Comparison of ENCODE assay signal across 28 cellular contexts in genomic region chr10:80708808-80709207, GRCh38.
A peak's percentile ranks its signal among the peaks of the same experiment; 100 is the strongest.
DNase-seq lines count a peak whose midpoint lies in the region; ATAC-seq, FAIRE-seq and TF ChIP-seq lines count a peak whose summit lies in the region.
"Had no signal": no experiment of that assay in that cellular context is flagged by ENCODE, and none has a peak within 500 bp of the region (broad histone marks: within the 10 kb centered on the region; RNA-seq: fewer than 3 reads in every experiment).

No MANE protein-coding gene starts in this region.

- TF ChIP-seq RAD21 in HepG2 (CRISPR knock-in tag; IDR thresholded peaks at IDR 0.05) = no peak
- no peak for TF ChIP-seq RAD21 in A549 (conservative IDR thresholded peaks at IDR 0.05 in 1 of 2, IDR thresholded peaks at IDR 0.05 in 1 of 2)
- TF ChIP-seq RAD21 in K562 (CRISPR knock-in tag; conservative IDR thresholded peaks at IDR 0.05 in 1 of 2, IDR thresholded peaks at IDR 0.05 in 1 of 2) = no peak

- intact Hi-C loops in HepG2 (cut with micrococcal nuclease; ENCODE audit: unreplicated experiment) (no loop called here), right lobe of liver (cut with DNase I) (no loop called here), K562 (cut with micrococcal nuclease) (no loop called here)

- in situ Hi-C loops in HepG2 (cut with HindIII; ENCODE audit: extremely low pct_ligation_motif_present, low pct_unique_long_range_greater_than_20kb) (no loop called here), K562 (cut with MboI) (no loop called here)

- H4K20me1 ChIP-seq in HepG2 (ENCODE audit: insufficient read depth, low read length) = no peaks in the 10 kb centered on the region
- no peaks in the 10 kb centered on the region for H4K20me1 ChIP-seq in K562 (replicated peaks; ENCODE audit: control insufficient read depth, insufficient read depth, low read length)
- H4K20me1 ChIP-seq: BLaER1 had no signal

- H3K27ac ChIP-seq in HepG2 (ENCODE audit: extremely low read length, insufficient read depth, low read length) (no peak overlapping the region), right lobe of liver (no peak overlapping the region), A549 (no peak overlapping the region), SK-N-MC (peak overlapping the region; percentile 73; the same call in 1 of the 2 replicates), K562 (ENCODE audit: extremely low read depth, low read depth, low read length) (no peak overlapping the region)
- H3K27ac ChIP-seq: BLaER1 had no signal

- H3K27me3 ChIP-seq in HepG2 (ENCODE audit: control insufficient read depth in 1 of 2, insufficient read depth in 2 of 2, low read length in 2 of 2) = peaks cover 0 to 5% of the 10 kb centered on the region in 2 experiments; a peak in 3 of 5 replicates
- no peaks in the 10 kb centered on the region for H3K27me3 ChIP-seq in right lobe of liver
- H3K27me3 ChIP-seq in K562 (ENCODE audit: control insufficient read depth in 2 of 2, insufficient read depth in 2 of 2, low read length in 2 of 2) = no peaks in the 10 kb centered on the region
- H3K27me3 ChIP-seq: BE2C, BLaER1 had no signal

- H3K4me3 ChIP-seq in HepG2 (replicated peaks in 1 of 3; ENCODE audit: insufficient read depth in 1 of 3, low read depth in 2 of 3, low read length in 3 of 3) (no peak overlapping the region), right lobe of liver (no peak overlapping the region), A549 (no peak overlapping the region), SK-N-MC (0 out of 2 replicates have a peak overlapping the region, but pooled peaks have one; percentile 30), K562 (no peak overlapping the region)
- H3K4me3 ChIP-seq: BLaER1, GM12878 had no signal

- H3K36me3 ChIP-seq in HepG2 (replicated peaks in 1 of 2; ENCODE audit: control insufficient read depth in 1 of 2, insufficient read depth in 2 of 2, low read length in 2 of 2) (no peaks in the 10 kb centered on the region), right lobe of liver (no peaks in the 10 kb centered on the region), SK-N-MC (ENCODE audit: insufficient read depth, low read length) (no peaks in the 10 kb centered on the region), K562 (ENCODE audit: control insufficient read depth, insufficient read depth, low read length) (no peaks in the 10 kb centered on the region)
- H3K36me3 ChIP-seq: BE2C, BLaER1 had no signal

- H3K79me2 ChIP-seq in HepG2 (ENCODE audit: insufficient read depth, low read length) (no peaks in the 10 kb centered on the region), K562 (ENCODE audit: control insufficient read depth, insufficient read depth, low read length) (no peaks in the 10 kb centered on the region)

- 8% methylated on average over 1 of the region's 1 CpG for WGBS in HepG2 (ENCODE audit: low lambda C conversion rate)
- 71% methylated on average over 1 of the region's 1 CpG for WGBS in right lobe of liver (ENCODE audit: insufficient coverage, low coverage, low lambda C conversion rate, missing lambda C conversion rate)
- WGBS in A549 (ENCODE audit: missing lambda C conversion rate) = 38% methylated on average over 1 of the region's 1 CpG
- WGBS in K562 (ENCODE audit: insufficient coverage, low coverage, missing lambda C conversion rate) = 31% methylated on average over 1 of the region's 1 CpG

- BruUV-seq in HepG2 (replicated peaks; lab: Mats Ljungman, UMichigan) (no TSS peak), K562 (replicated peaks; lab: Mats Ljungman, UMichigan) (no TSS peak)

- CTCF ChIA-PET in HepG2 (lab: Yijun Ruan, JAX; ENCODE audit: low intra/inter-chr PET ratio, low total read pairs) = no interaction called here
- CTCF ChIA-PET in A549 (lab: Yijun Ruan, JAX) = interaction anchor here (1.4 to 2.4 kb wide), 3 partner anchors 9 to 265 kb away, joined by 3 to 7 read pairs (median 3); no protein-coding TSS in a partner anchor
- CTCF ChIA-PET in K562 (lab: Yijun Ruan, JAX; ENCODE audit: low intra/inter-chr PET ratio) = no interaction called here

- no peaks in the 10 kb centered on the region for H3K4me1 ChIP-seq in HepG2 (ENCODE audit: insufficient read depth, low read length)
- H3K4me1 ChIP-seq in right lobe of liver = no peaks in the 10 kb centered on the region
- no peaks in the 10 kb centered on the region for H3K4me1 ChIP-seq in A549
- no peaks in the 10 kb centered on the region; a peak in 2 of 5 replicates for H3K4me1 ChIP-seq in K562 (replicated peaks in 1 of 2; ENCODE audit: control insufficient read depth in 2 of 2, insufficient read depth in 2 of 2, low read length in 2 of 2)
- H3K4me1 ChIP-seq: BE2C, BLaER1 had no signal

- H3K9me3 ChIP-seq in HepG2 (ENCODE audit: low read length) (no peaks in the 10 kb centered on the region), right lobe of liver (no peaks in the 10 kb centered on the region), A549 (no peaks in the 10 kb centered on the region), SK-N-MC (ENCODE audit: low read depth, low read length) (no peaks in the 10 kb centered on the region), K562 (replicated peaks; ENCODE audit: control insufficient read depth, insufficient read depth, low read depth, low read length) (no peaks in the 10 kb centered on the region)
- H3K9me3 ChIP-seq: BE2C, BLaER1 had no signal

- FAIRE-seq in HepG2 (lab: Jason Lieb, UNC) (no peak), A549 (lab: Jason Lieb, UNC) (no peak), K562 (lab: Jason Lieb, UNC) (no peak)
- FAIRE-seq: GM12878, GM12892, GM18507, GM19239 had no signal

- no peaks in the 10 kb centered on the region for H3K9me1 ChIP-seq in K562 (ENCODE audit: control insufficient read depth, insufficient read depth, low read length)

- TF ChIP-seq POLR2A in HepG2 (IDR thresholded peaks at IDR 0.05; ENCODE audit: insufficient read depth in 1 of 2, low read depth in 2 of 2, low read length in 2 of 2) (no peak), right lobe of liver (IDR thresholded peaks at IDR 0.05) (no peak), A549 (IDR thresholded peaks at IDR 0.05; ENCODE audit: low read length) (no peak), K562 (conservative IDR thresholded peaks at IDR 0.05) (no peak)

- H3K4me2 ChIP-seq in HepG2 (ENCODE audit: low read depth, low read length) (no peak overlapping the region), A549 (no peak overlapping the region), K562 (ENCODE audit: insufficient read depth, low read length) (no peak overlapping the region)
- H3K4me2 ChIP-seq: BLaER1 had no signal

- H2AFZ ChIP-seq in HepG2 (ENCODE audit: low read length) (no peak overlapping the region), K562 (ENCODE audit: low read depth, low read length) (no peak overlapping the region)

- DNase-seq in HepG2 (ENCODE audit: low spot score) (no peak), right lobe of liver (no peak), A549 (ENCODE audit: low read depth in 1 of 2, low spot score in 1 of 2) (no peak), SK-N-MC (ENCODE audit: low read depth, low spot score) (no peak), K562 (ENCODE audit: extremely low read depth in 1 of 4, low spot score in 3 of 4) (no peak), ureter (ENCODE audit: low spot score) (no peak), HuH-7 (ENCODE audit: low spot score) (no peak)
- DNase-seq: 8988T; ACHN; BE2C; C1 segment of cervical spinal cord; CD4-positive, alpha-beta memory T cell; CD4-positive, CD25-positive, alpha-beta regulatory T cell; CD8-positive, alpha-beta memory T cell; COR-L47; DMS 273 treated with DMSO at 0.1 percent for 48 hours; DMS153; DMS53; DMS79; DND-41; EL; GDM1 had no signal

- ATAC-seq in HepG2 (no peak), right lobe of liver (no peak), A549 (no peak), K562 (no peak), GM18909 (IDR thresholded peaks at IDR 0.05; ENCODE audit: poor library complexity, unreplicated experiment) (no peak)
- ATAC-seq: GM12878 had no signal

- POLR2A ChIA-PET in HepG2 (lab: Yijun Ruan, JAX) (no interaction called here), A549 (lab: Yijun Ruan, JAX) (no interaction called here), K562 (lab: Yijun Ruan, JAX) (no interaction called here)

- TF ChIP-seq CTCF in HepG2 (CRISPR knock-in tag; IDR thresholded peaks at IDR 0.05) = no peak
- TF ChIP-seq CTCF in right lobe of liver (IDR thresholded peaks at IDR 0.05) = no peak
- TF ChIP-seq CTCF in A549 (IDR thresholded peaks at IDR 0.05) = no peak
- TF ChIP-seq CTCF in K562 (IDR thresholded peaks at IDR 0.05 in 2 of 3, conservative IDR thresholded peaks at IDR 0.05 in 1 of 3; ENCODE audit: insufficient read depth in 2 of 3, low read depth in 1 of 3, low read length in 3 of 3) = no peak

- TF ChIP-seq EP300 in HepG2 (IDR thresholded peaks at IDR 0.05; ENCODE audit: low read depth in 2 of 2, low read length in 2 of 2) (no peak), HepG2 (CRISPR knock-in tag; IDR thresholded peaks at IDR 0.05; ENCODE audit: borderline replicate concordance) (no peak), A549 (IDR thresholded peaks at IDR 0.05) (no peak), K562 (IDR thresholded peaks at IDR 0.05; ENCODE audit: low read length) (no peak)

- H3K9ac ChIP-seq in HepG2 (ENCODE audit: insufficient read depth, low read depth, low read length) (no peak overlapping the region), SK-N-MC (ENCODE audit: insufficient read length) (no peak overlapping the region), K562 (ENCODE audit: insufficient read depth in 1 of 2, low read depth in 2 of 2, low read length in 2 of 2) (no peak overlapping the region)
- H3K9ac ChIP-seq: BLaER1 had no signal

TF ChIP-seq in HepG2, 621 proteins besides CTCF, POLR2A, EP300 and RAD21 (continues in another document):
- TF ChIP-seq ZNF740 (CRISPR knock-in tag; IDR thresholded peaks at IDR 0.05) = no peak
- TF ChIP-seq ZNF558 (CRISPR knock-in tag; IDR thresholded peaks at IDR 0.05; ENCODE audit: borderline replicate concordance) = no peak

TF ChIP-seq in A549, 52 proteins besides CTCF, POLR2A, EP300 and RAD21:
- TF ChIP-seq MAFK (IDR thresholded peaks at IDR 0.05; ENCODE audit: partially characterized antibody) (peak; percentile 70), PHF8 (IDR thresholded peaks at IDR 0.05; ENCODE audit: borderline replicate concordance, low read depth) (no peak)
TF ChIP-seq in A549: peak in this region for 1.

TF ChIP-seq in K562, 482 proteins besides CTCF, POLR2A, EP300 and RAD21:
- TF ChIP-seq POLR2B (IDR thresholded peaks at IDR 0.05; ENCODE audit: low read depth, partially characterized antibody) (no peak), ZNF316 (IDR thresholded peaks at IDR 0.05) (peak; percentile 83), RBM15 (IDR thresholded peaks at IDR 0.05; ENCODE audit: insufficient read depth, low read length) (no peak), MAFG (tag; conservative IDR thresholded peaks at IDR 0.05) (peak; percentile 36; the same call in 1 of the 2 replicates), GABPA (tag; conservative IDR thresholded peaks at IDR 0.05; ENCODE audit: low read depth) (no peak), C11orf30 (IDR thresholded peaks at IDR 0.05; ENCODE audit: low read depth) (peak; percentile 67), MAFK (IDR thresholded peaks at IDR 0.05; ENCODE audit: low read length) (0 out of 2 replicates have a peak, but pooled peaks have one; percentile 9)

Comparison
In these comparisons a context has a peak if more than half of its experiments do, and no peak if none do; other contexts are left out.
1. Of the 241 proteins assayed by ChIP-seq in both HepG2 and K562: peak only in HepG2: MAFF; only in K562: MAFG; in both: MAFK; in neither: 238.